In the genomic region with DNA sequence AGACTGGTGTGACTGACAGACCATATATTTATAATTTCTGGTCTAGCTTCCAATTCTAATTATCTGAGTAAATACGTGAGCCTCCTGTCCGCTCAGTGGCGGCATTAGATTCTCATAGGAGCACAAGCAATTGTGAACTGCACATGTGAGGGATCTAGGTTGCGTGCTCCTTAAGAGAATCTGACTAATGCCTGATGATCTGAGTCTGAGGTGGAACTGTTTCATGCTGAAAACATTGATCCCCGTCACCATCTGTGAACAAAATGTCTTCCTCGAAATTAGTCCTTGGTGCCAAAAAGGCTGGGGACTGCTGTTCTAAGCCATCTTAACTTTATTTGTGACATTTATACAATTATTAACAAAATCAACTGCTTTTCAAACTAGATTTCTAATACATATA, we compare ENCODE assay signal across 23 cellular contexts.
"Had no signal": no experiment of that assay in that cellular context is flagged by ENCODE, and none has a peak within 500 bp of the region (broad histone marks: within the 10 kb centered on the region; RNA-seq: fewer than 3 reads in every experiment).

No MANE protein-coding gene starts in this region.

- DNase-seq: activated CD4-positive, alpha-beta memory T cell treated with anti-CD3 and anti-CD28 coated beads for 36 hours; activated CD4-positive, alpha-beta T cell treated with anti-CD3 and anti-CD28 coated beads, Interleukin-2, amount 10 ng/mL, durations not matched to agents 24 days and 14 days; activated CD4-positive, CD25-positive, alpha-beta regulatory T cell treated with anti-CD3 and anti-CD28 coated beads, Interleukin-2, amount 50 U/mL, for 72 hours; activated CD8-positive, alpha-beta memory T cell treated with anti-CD3 and anti-CD28 coated beads, Interleukin-2, amount 50 U/mL, for 4 hours; activated effector memory CD4-positive, alpha-beta T cell treated with anti-CD3 and anti-CD28 coated beads, Interleukin-2, amount 50 U/mL, for 16 hours; activated naive CD4-positive, alpha-beta T cell treated with anti-CD3 and anti-CD28 coated beads for 36 hours; activated naive CD8-positive, alpha-beta T cell treated with anti-CD3 and anti-CD28 coated beads for 36 hours; activated T-cell treated with anti-CD3 and anti-CD28 coated beads, Interleukin-2, amount 50 U/mL, for 1 hour; adrenal gland; aorta; caudate nucleus; foreskin melanocyte; left lung; lower lobe of right lung; mesenchymal stem cell; natural killer cell; occipital lobe; right cardiac atrium; spleen; stimulated activated naive CD4-positive, alpha-beta T cell; T-helper 9 cell had no signal

- H2AFZ ChIP-seq: neural progenitor cell had no signal

- H3K4me2 ChIP-seq: neural progenitor cell had no signal

- H3K9me3 ChIP-seq: adrenal gland, left lung, lower lobe of right lung, spleen, tibial nerve had no signal

- H3K36me3 ChIP-seq: adrenal gland, left lung, lower lobe of right lung, neural progenitor cell, spleen, tibial nerve had no signal

- H3K4me1 ChIP-seq: spleen had no signal

- H3K4me3 ChIP-seq: adrenal gland, left lung, lower lobe of right lung, neural progenitor cell, spleen, tibial nerve had no signal

- H3K9ac ChIP-seq: neural progenitor cell had no signal

- H3K27ac ChIP-seq: adrenal gland, left lung, lower lobe of right lung, neural progenitor cell, spleen, tibial nerve had no signal

- H3K27me3 ChIP-seq: adrenal gland, left lung, neural progenitor cell, spleen, tibial nerve had no signal

- ATAC-seq: left lung, lower lobe of right lung, natural killer cell, right cardiac atrium had no signal
